ENCODE assay signal across 21 cellular contexts in genomic region chr22:34851918-34852662, GRCh38.
"Had no signal": no experiment of that assay in that cellular context is flagged by ENCODE, and none has a peak within 500 bp of the region (broad histone marks: within the 10 kb centered on the region; RNA-seq: fewer than 3 reads in every experiment).

No MANE protein-coding gene starts in this region.

- H3K27ac ChIP-seq: cardiac muscle cell, foreskin keratinocyte, left lung, suprapubic skin, VCaP had no signal

- H3K36me3 Mint-ChIP-seq: activated naive CD4-positive, alpha-beta T cell treated with anti-CD3 and anti-CD28 coated beads, Interleukin-2, amount 50 U/mL, for 72 hours; type B pancreatic cell had no signal

- H3K4me3 ChIP-seq: cardiac muscle cell, left lung, suprapubic skin had no signal

- H3K9me3 ChIP-seq: left lung, suprapubic skin had no signal

- H3K27me3 Mint-ChIP-seq: dendritic cell treated with granulocyte-macrophage colony-stimulating factor and Interleukin-4, amounts not matched to agents 40 ng/mL and 50 ng/mL, for 4 days; stimulated activated naive CD8-positive, alpha-beta T cell treated with anti-CD3 and anti-CD28 coated beads, Interleukin-15, amount 100 ng/mL, for 72 hours; type B pancreatic cell had no signal

- H3K4me1 ChIP-seq: foreskin keratinocyte, left lung, suprapubic skin had no signal

- ATAC-seq: activated CD4-positive, alpha-beta T cell treated with anti-CD3 and anti-CD28 coated beads for 36 hours; activated naive CD4-positive, alpha-beta T cell treated with anti-CD3 and anti-CD28 coated beads, Interleukin-2, amount 50 U/mL, for 72 hours; effector memory CD8-positive, alpha-beta T cell; foreskin keratinocyte; left lung; stimulated activated naive CD8-positive, alpha-beta T cell treated with anti-CD3 and anti-CD28 coated beads, Interleukin-15, amount 100 ng/mL, for 72 hours had no signal

- DNase-seq: activated CD4-positive, alpha-beta T cell treated with anti-CD3 and anti-CD28 coated beads for 36 hours; activated CD4-positive, alpha-beta T cell treated with anti-CD3 and anti-CD28 coated beads, Interleukin-2, amount 50 U/mL, for 48 hours; activated gamma-delta T cell treated with Interleukin-2 at 50 U/mL for 16 hours; effector memory CD8-positive, alpha-beta T cell; foreskin keratinocyte; hypothalamus; kidney; left lung; midbrain; nephron progenitor cell; occipital lobe; posterior cingulate gyrus; retina; stimulated activated naive CD8-positive, alpha-beta T cell treated with anti-CD3 and anti-CD28 coated beads, Interleukin-15, amount 100 ng/mL, for 72 hours; T-helper 2 cell had no signal

- H3K27ac Mint-ChIP-seq: activated CD4-positive, alpha-beta T cell treated with anti-CD3 and anti-CD28 coated beads for 36 hours; activated naive CD4-positive, alpha-beta T cell treated with anti-CD3 and anti-CD28 coated beads, Interleukin-2, amount 50 U/mL, for 72 hours; dendritic cell treated with granulocyte-macrophage colony-stimulating factor and Interleukin-4, amounts not matched to agents 40 ng/mL and 50 ng/mL, for 4 days; effector memory CD8-positive, alpha-beta T cell; nephron progenitor cell; type B pancreatic cell had no signal

- H3K9me3 Mint-ChIP-seq: effector memory CD8-positive, alpha-beta T cell; nephron progenitor cell; type B pancreatic cell had no signal

- H3K4me3 Mint-ChIP-seq: activated CD4-positive, alpha-beta T cell treated with anti-CD3 and anti-CD28 coated beads for 36 hours; dendritic cell treated with granulocyte-macrophage colony-stimulating factor and Interleukin-4, amounts not matched to agents 40 ng/mL and 50 ng/mL, for 4 days; effector memory CD8-positive, alpha-beta T cell; nephron progenitor cell; stimulated activated naive CD8-positive, alpha-beta T cell treated with anti-CD3 and anti-CD28 coated beads, Interleukin-15, amount 100 ng/mL, for 72 hours; type B pancreatic cell had no signal

- FAIRE-seq: kidney had no signal

- H3K27me3 ChIP-seq: cardiac muscle cell, foreskin keratinocyte, left lung, suprapubic skin had no signal

- H3K36me3 ChIP-seq: cardiac muscle cell, left lung, suprapubic skin had no signal
